In the genomic region with DNA sequence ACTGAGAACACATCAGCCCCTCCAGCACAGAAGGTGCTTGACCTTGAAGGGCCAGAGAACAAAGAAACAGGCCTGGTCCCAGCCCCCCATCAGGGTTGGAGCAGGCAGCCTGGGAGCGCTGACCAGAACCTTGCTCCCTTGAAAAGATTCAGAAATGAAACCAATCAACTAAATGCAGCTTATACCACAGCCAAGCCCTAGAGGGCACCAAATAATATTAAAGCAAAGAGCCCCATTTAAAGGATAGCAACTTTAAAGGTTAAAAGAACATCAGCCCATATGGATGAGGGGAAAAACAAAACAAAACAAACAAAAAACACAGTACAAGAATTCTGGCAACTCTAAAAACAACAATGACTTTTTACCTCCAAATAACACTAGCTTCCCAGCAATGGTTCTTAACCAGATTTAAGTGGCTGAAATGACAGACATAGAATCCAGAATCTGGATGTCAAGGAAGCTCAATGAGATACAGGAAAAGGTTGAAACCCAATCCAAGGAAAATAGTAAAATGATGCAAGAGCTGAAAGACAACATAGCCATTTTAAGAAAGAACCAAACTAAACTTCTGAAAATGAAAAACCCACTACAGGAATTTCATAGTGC, we compare ENCODE assay signal across 8 cellular contexts.
DNase-seq lines count a peak whose midpoint lies in the region; ATAC-seq, FAIRE-seq and TF ChIP-seq lines count a peak whose summit lies in the region.

No MANE protein-coding gene starts in this region.

- H4K20me1 ChIP-seq in hepatocyte (ENCODE audit: insufficient read depth, poor library complexity, severe bottlenecking) = no peaks in the 10 kb centered on the region

- H3K79me2 ChIP-seq in hepatocyte = no peaks in the 10 kb centered on the region

- no peaks in the 10 kb centered on the region for H3K4me1 Mint-ChIP-seq in activated T-cell treated with anti-CD3 and anti-CD28 coated beads, Interleukin-2, amount 50 U/mL, for 4 hours (ENCODE audit: low read depth)

- TF ChIP-seq POLR2A in Peyer's patch (IDR thresholded peaks at IDR 0.05) = no peak

- H3K27ac ChIP-seq in heart right ventricle = no peak overlapping the region
- no peak overlapping the region for H3K27ac ChIP-seq in Peyer's patch
- H3K27ac ChIP-seq in hepatocyte = no peak overlapping the region

- no peak overlapping the region for H3K4me3 Mint-ChIP-seq in activated T-cell treated with anti-CD3 and anti-CD28 coated beads, Interleukin-2, amount 50 U/mL, for 4 hours

- FAIRE-seq in urothelium cell line (lab: Jason Lieb, UNC) = no peak

- H3K36me3 Mint-ChIP-seq in activated T-cell treated with anti-CD3 and anti-CD28 coated beads, Interleukin-2, amount 50 U/mL, for 4 hours (ENCODE audit: insufficient read depth) = no peaks in the 10 kb centered on the region

- H3K36me3 ChIP-seq in heart right ventricle = no peaks in the 10 kb centered on the region
- no peaks in the 10 kb centered on the region for H3K36me3 ChIP-seq in Peyer's patch
- no peaks in the 10 kb centered on the region for H3K36me3 ChIP-seq in hepatocyte (replicated peaks; ENCODE audit: insufficient read depth, low read depth)

- H3K9me2 ChIP-seq in hepatocyte (replicated peaks; ENCODE audit: insufficient read depth) = no peaks in the 10 kb centered on the region

- ATAC-seq in heart right ventricle (peak in 1 of 8 donors; percentile 11), left ventricle myocardium superior (no peak)
- ATAC-seq in activated T-cell treated with anti-CD3 and anti-CD28 coated beads, Interleukin-2, amount 50 U/mL, for 4 hours = no peak

- no peak overlapping the region for H3K4me3 ChIP-seq in heart right ventricle
- no peak overlapping the region for H3K4me3 ChIP-seq in Peyer's patch
- no peak overlapping the region for H3K4me3 ChIP-seq in hepatocyte

- peak in 8 of 9 donors; percentile 17 to 65 (median 47) for TF ChIP-seq CTCF in heart right ventricle (IDR thresholded peaks at IDR 0.05)
- peak in 4 of 6 experiments; percentile 18 to 43 (median 35) for TF ChIP-seq CTCF in Peyer's patch (IDR thresholded peaks at IDR 0.05)
- TF ChIP-seq CTCF in hepatocyte (IDR thresholded peaks at IDR 0.05; ENCODE audit: poor library complexity) = peak; percentile 58

- intact Hi-C loops in heart right ventricle (cut with DNase I) = no loop called here
- intact Hi-C loops in left ventricle myocardium superior (cut with micrococcal nuclease) = no loop called here

- DNase-seq in heart right ventricle (no peak), left ventricle myocardium superior (no peak), Peyer's patch (no peak), hepatocyte (ENCODE audit: low spot score) (peak; percentile 21), urothelium cell line (ENCODE audit: low spot score) (peak; percentile 50), activated gamma-delta T cell treated with Interleukin-2 at 50 U/mL for 16 hours (no peak)
- no peak for DNase-seq in activated T-cell treated with anti-CD3 and anti-CD28 coated beads, Interleukin-2, amount 50 U/mL, for 4 hours
- no peak for DNase-seq in NK-92 treated with Interleukin-12 subunit alpha and Interleukin-12 subunit beta, amount 100 ng/mL, for 24 hours (lab: John Stamatoyannopoulos, UW)

- H3K27me3 Mint-ChIP-seq in activated T-cell treated with anti-CD3 and anti-CD28 coated beads, Interleukin-2, amount 50 U/mL, for 4 hours (ENCODE audit: low read depth) = peaks cover 2% of the 10 kb centered on the region

- H2AFZ ChIP-seq in hepatocyte = no peak overlapping the region

- WGBS in heart right ventricle, 2 donors = 44 to 50% methylated on average over 1 of the region's 1 CpG
- WGBS in hepatocyte (ENCODE audit: low lambda C conversion rate, missing lambda C conversion rate) = 55% methylated on average over 1 of the region's 1 CpG

- no peaks in the 10 kb centered on the region for H3K4me1 ChIP-seq in heart right ventricle
- H3K4me1 ChIP-seq in Peyer's patch = no peaks in the 10 kb centered on the region
- no peaks in the 10 kb centered on the region for H3K4me1 ChIP-seq in hepatocyte (ENCODE audit: insufficient read depth)

- no peak overlapping the region for H3K4me2 ChIP-seq in hepatocyte

- H3K27me3 ChIP-seq in heart right ventricle (no peaks in the 10 kb centered on the region), Peyer's patch (no peaks in the 10 kb centered on the region), hepatocyte (no peaks in the 10 kb centered on the region)

- H3K9me3 ChIP-seq in heart right ventricle (peaks cover 0 to 4% (median 0%) of the 10 kb centered on the region in 11 donors), Peyer's patch (no peaks in the 10 kb centered on the region), hepatocyte (ENCODE audit: low read depth) (no peaks in the 10 kb centered on the region)

- peaks cover 8% of the 10 kb centered on the region for H3K9me3 Mint-ChIP-seq in activated T-cell treated with anti-CD3 and anti-CD28 coated beads, Interleukin-2, amount 50 U/mL, for 4 hours

Comparison
In these comparisons a context has a peak if more than half of its experiments do, and no peak if none do; other contexts are left out.
1. DNase-seq: peak in hepatocyte (single experiment) and urothelium cell line (single experiment); none in heart right ventricle (0 of 2), left ventricle myocardium superior (single experiment), Peyer's patch (0 of 3), activated gamma-delta T cell treated with Interleukin-2 at 50 U/mL for 16 hours (single experiment), activated T-cell treated with anti-CD3 and anti-CD28 coated beads, Interleukin-2, amount 50 U/mL, for 4 hours (single experiment) and NK-92 treated with Interleukin-12 subunit alpha and Interleukin-12 subunit beta, amount 100 ng/mL, for 24 hours (single experiment).
2. Peak in every context shown above with its lines, with median percentiles within 50 percentile points of each other: CTCF ChIP-seq.